8 cellular contexts compared by ENCODE assay signal in the genomic region with DNA sequence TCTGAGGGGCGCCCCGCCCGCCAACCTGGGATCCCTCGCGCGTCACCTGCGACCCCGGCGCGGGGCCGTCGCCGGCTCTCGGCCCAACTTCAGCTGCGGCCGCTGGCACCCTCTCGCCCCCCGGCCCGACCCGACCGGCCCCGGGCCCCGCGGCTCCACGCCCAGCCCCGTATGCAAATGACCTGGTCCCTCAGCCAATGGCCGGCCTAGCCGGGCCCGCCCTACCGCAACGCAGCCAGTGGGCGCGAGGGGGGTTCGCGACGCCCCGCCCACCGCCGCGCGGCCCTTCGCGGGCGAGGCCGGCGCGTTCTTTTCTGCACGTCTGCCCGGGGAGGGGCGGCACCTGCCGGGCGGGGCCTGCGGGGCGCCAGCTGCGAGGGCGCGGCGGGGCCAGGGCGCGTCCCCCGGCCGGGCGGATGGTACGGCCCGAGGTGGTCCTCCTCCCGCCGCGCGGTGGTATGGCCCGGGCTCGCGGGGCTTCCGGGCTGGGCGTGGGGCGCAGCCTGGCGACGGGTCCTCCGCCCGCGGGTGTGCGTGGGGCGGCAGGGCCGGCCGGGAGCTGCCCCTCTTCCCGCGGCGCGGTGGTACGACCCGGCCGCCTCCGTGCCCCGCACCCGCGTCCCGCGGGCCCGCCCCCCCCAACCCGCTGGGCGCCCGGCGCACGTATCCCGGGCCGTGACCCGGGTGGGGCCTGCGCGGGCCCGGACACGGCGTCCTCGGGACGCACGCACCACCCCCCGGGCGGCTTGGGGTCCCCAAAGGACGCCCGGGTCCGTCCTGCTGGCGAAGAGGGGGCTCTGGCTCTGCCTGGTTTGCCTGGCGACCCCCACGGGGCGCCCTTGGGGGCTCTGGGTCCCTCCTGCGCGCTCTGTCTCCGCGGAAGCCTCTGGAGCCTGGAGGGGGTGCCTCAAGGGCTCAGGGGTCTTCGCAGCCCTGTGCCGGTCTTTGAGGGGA. TPM values are rescaled to one million over a fixed set of nuclear protein-coding genes. Genes with fewer than 3 reads are reported as not detected.
DNase-seq lines count a peak whose midpoint lies in the region; ATAC-seq and TF ChIP-seq lines count a peak whose summit lies in the region.

No MANE protein-coding gene starts in this region.

- peak in 1 of 2 donors; percentile 23 for TF ChIP-seq POLR2A in vagina (IDR thresholded peaks at IDR 0.05)

- H3K9me3 ChIP-seq in right cardiac atrium (ENCODE audit: control insufficient read depth, low read length) (no peaks in the 10 kb centered on the region), vagina (no peaks in the 10 kb centered on the region)

- no peaks in the 10 kb centered on the region for H3K27me3 ChIP-seq in right cardiac atrium (ENCODE audit: control insufficient read depth, insufficient read depth)
- H3K27me3 ChIP-seq in rectal smooth muscle tissue (ENCODE audit: control insufficient read depth, insufficient read depth, low read length), result peaks cover 2% of the 10 kb centered on the region
- H3K27me3 ChIP-seq in vagina, result no peaks in the 10 kb centered on the region

- DNase-seq in NCI-H1694 (lab: John Stamatoyannopoulos, UW) (peak; percentile 60), T-helper 1 cell (peak; percentile 85 to 95 (median 90)), amygdala (lab: John Stamatoyannopoulos, UW) (peak in 55 of 56 donors; percentile 34 to 93 (median 80)), right cardiac atrium (peak; percentile 95 to 98 (median 98)), vagina (ENCODE audit: extremely low spot score in 2 of 2) (no peak)

- TF ChIP-seq CTCF in vagina (IDR thresholded peaks at IDR 0.05), result no peak

- H3K36me3 ChIP-seq in rectal smooth muscle tissue (ENCODE audit: control insufficient read depth, insufficient read depth, low read length) (no peaks in the 10 kb centered on the region), vagina (no peaks in the 10 kb centered on the region)

- H3K27ac ChIP-seq in right cardiac atrium (ENCODE audit: low read length), result peak overlapping the region; percentile 99
- no peak overlapping the region for H3K27ac ChIP-seq in rectal smooth muscle tissue (ENCODE audit: low read depth, low read length)
- H3K27ac ChIP-seq in vagina, result peak overlapping the region; percentile 81

- intact Hi-C loops in right cardiac atrium (cut with DNase I), result no loop called here
- intact Hi-C loops in vagina (cut with DNase I), result no loop called here

- peak overlapping the region; percentile 69 for H3K4me3 ChIP-seq in right cardiac atrium (ENCODE audit: low read length)
- H3K4me3 ChIP-seq in rectal smooth muscle tissue (ENCODE audit: low read length), result peak overlapping the region; percentile 70
- peak overlapping the region; percentile 53 to 84 for H3K4me3 ChIP-seq in vagina

- ATAC-seq in GM18499 (IDR thresholded peaks at IDR 0.05; ENCODE audit: insufficient read depth, unreplicated experiment) (peak; percentile 70), HG02885 (IDR thresholded peaks at IDR 0.05; ENCODE audit: poor library complexity, unreplicated experiment) (peak; percentile 88), right cardiac atrium (peak; percentile 89 to 92)

- under 1% methylated on average over 129 of the region's 129 CpGs for WGBS in right cardiac atrium

- peak overlapping the region; percentile 90 for H3K9ac ChIP-seq in rectal smooth muscle tissue (ENCODE audit: low read length)

- H3K4me1 ChIP-seq in right cardiac atrium (ENCODE audit: control insufficient read depth, insufficient read depth, low read length) (peaks cover 3% of the 10 kb centered on the region), rectal smooth muscle tissue (ENCODE audit: control insufficient read depth, insufficient read depth, low read length) (peaks cover 2% of the 10 kb centered on the region), vagina (peaks cover 25% of the 10 kb centered on the region)

RNA-seq across cellular contexts. Expression of gene PHRF1, which starts 7.7 kb away (rescaled TPM):
- total RNA-seq in right cardiac atrium (10 to 100 TPM; 18.2 to 20.8 (median 20.1) TPM), vagina (26.0 TPM)
- 17.0 TPM for polyA plus RNA-seq in right cardiac atrium

RNA-seq across cellular contexts. Expression of gene RASSF7, which starts 7.8 kb away (rescaled TPM):
- total RNA-seq in right cardiac atrium, result 1 to 10 TPM; 2.5 to 6.3 (median 3.5) TPM
- polyA plus RNA-seq in right cardiac atrium, result 5.3 TPM
- total RNA-seq in vagina, result 14.7 TPM

RNA-seq across cellular contexts. Expression of gene LMNTD2, which starts 8.0 kb away (rescaled TPM):
- total RNA-seq in right cardiac atrium (1 to 10 TPM in 2 of 4 donors, under 1 TPM in 2; 0.65 to 1.4 (median 0.83) TPM), vagina (1.7 TPM)
- 0.50 TPM for polyA plus RNA-seq in right cardiac atrium

RNA-seq across cellular contexts. Expression of gene LRRC56, which starts 31.3 kb away (rescaled TPM):
- total RNA-seq in right cardiac atrium (under 1 TPM; 0.36 to 0.59 (median 0.43) TPM), vagina (0.49 TPM)
- polyA plus RNA-seq in right cardiac atrium, result 0.48 TPM

RNA-seq across cellular contexts. Expression of gene HRAS, which starts 33.2 kb away (rescaled TPM):
- 10 to 100 TPM; 45.7 to 60.4 (median 49.3) TPM for total RNA-seq in right cardiac atrium
- 64.4 TPM for polyA plus RNA-seq in right cardiac atrium
- total RNA-seq in vagina, result 53.5 TPM

Comparison
In these comparisons a context has a peak if more than half of its experiments do, and no peak if none do; other contexts are left out.
1. DNase-seq: peak in NCI-H1694 (single experiment), T-helper 1 cell (5 of 5), amygdala (55 of 56) and right cardiac atrium (3 of 3); none in vagina (0 of 2).
2. Peak in every context shown above with its lines, with median percentiles within 50 percentile points of each other: ATAC-seq and H3K4me3 ChIP-seq.